28 cellular contexts compared by ENCODE assay signal in genomic region chr16:72568502-72568901, GRCh38.
"Had no signal": no experiment of that assay in that cellular context is flagged by ENCODE, and none has a peak within 500 bp of the region (broad histone marks: within the 10 kb centered on the region; RNA-seq: fewer than 3 reads in every experiment).

No MANE protein-coding gene starts in this region.

- H3K4me3 ChIP-seq: pancreas, psoas muscle, right atrium auricular region, tibial nerve had no signal

- H3K4me3 Mint-ChIP-seq: activated CD4-positive, alpha-beta memory T cell treated with anti-CD3 and anti-CD28 coated beads, Interleukin-2, amount 10 ng/mL, durations not matched to agents 7 days and 5 days; activated CD4-positive, alpha-beta T cell treated with anti-CD3 and anti-CD28 coated beads, Interleukin-2, amount 10 ng/mL, durations not matched to agents 7 days and 5 days; activated T-cell treated with anti-CD3 and anti-CD28 coated beads, Interleukin-2, amount 50 U/mL, for 4 hours; activated T-helper 17 cell treated with anti-CD3 and anti-CD28 coated beads, Interleukin-2, amount 50 U/mL, for 72 hours; effector memory CD8-positive, alpha-beta T cell; immature natural killer cell; naive thymus-derived CD4-positive, alpha-beta T cell; T-helper 17 cell; WTC11 had no signal

- H3K27me3 ChIP-seq: pancreas, right atrium auricular region, tibial nerve had no signal

- H3K4me1 Mint-ChIP-seq: activated CD4-positive, alpha-beta memory T cell treated with anti-CD3 and anti-CD28 coated beads, Interleukin-2, amount 10 ng/mL, durations not matched to agents 7 days and 5 days; activated CD4-positive, alpha-beta T cell treated with anti-CD3 and anti-CD28 coated beads, Interleukin-2, amount 10 ng/mL, durations not matched to agents 7 days and 5 days; activated T-helper 17 cell treated with anti-CD3 and anti-CD28 coated beads, Interleukin-2, amount 50 U/mL, for 72 hours; immature natural killer cell had no signal

- H3K36me3 Mint-ChIP-seq: naive thymus-derived CD4-positive, alpha-beta T cell had no signal

- H3K4me1 ChIP-seq: pancreas, psoas muscle, right atrium auricular region, tibial nerve had no signal

- FAIRE-seq: pancreas had no signal

- H3K9me3 ChIP-seq: pancreas, psoas muscle, right atrium auricular region, tibial nerve had no signal

- H3K27ac ChIP-seq: pancreas, psoas muscle, right atrium auricular region, tibial nerve had no signal

- DNase-seq: activated CD4-positive, alpha-beta memory T cell treated with anti-CD3 and anti-CD28 coated beads, Interleukin-2, amount 10 ng/mL, durations not matched to agents 7 days and 5 days; activated CD4-positive, alpha-beta T cell treated with anti-CD3 and anti-CD28 coated beads for 1 hour; activated CD4-positive, alpha-beta T cell treated with anti-CD3 and anti-CD28 coated beads, Interleukin-2, amount 10 ng/mL, durations not matched to agents 7 days and 5 days; activated gamma-delta T cell treated with Interleukin-2 at 50 U/mL for 16 hours; activated naive CD4-positive, alpha-beta T cell treated with anti-CD3 and anti-CD28 coated beads, Interleukin-2, amount 50 U/mL, for 16 hours; activated T-cell treated with anti-CD3 and anti-CD28 coated beads, Interleukin-2, amount 50 U/mL, for 4 hours; amniotic stem cell; caudate nucleus; cortex of kidney; effector memory CD8-positive, alpha-beta T cell; foreskin fibroblast; head of caudate nucleus; hippocampal formation; immature natural killer cell; kidney; left colon; midbrain; naive thymus-derived CD4-positive, alpha-beta T cell; nucleus accumbens; pancreas; psoas muscle; stimulated activated naive CD4-positive, alpha-beta T cell treated with Interleukin-2 at 50 U/mL for 16 hours; T-helper 17 cell; T1000 had no signal

- H3K9me3 Mint-ChIP-seq: activated CD4-positive, alpha-beta memory T cell treated with anti-CD3 and anti-CD28 coated beads, Interleukin-2, amount 10 ng/mL, durations not matched to agents 7 days and 5 days; activated CD4-positive, alpha-beta T cell treated with anti-CD3 and anti-CD28 coated beads, Interleukin-2, amount 10 ng/mL, durations not matched to agents 7 days and 5 days; activated T-cell treated with anti-CD3 and anti-CD28 coated beads, Interleukin-2, amount 50 U/mL, for 4 hours; activated T-helper 17 cell treated with anti-CD3 and anti-CD28 coated beads, Interleukin-2, amount 50 U/mL, for 72 hours; effector memory CD8-positive, alpha-beta T cell; immature natural killer cell; WTC11 had no signal

- H3K27ac Mint-ChIP-seq: activated CD4-positive, alpha-beta memory T cell treated with anti-CD3 and anti-CD28 coated beads, Interleukin-2, amount 10 ng/mL, durations not matched to agents 7 days and 5 days; activated CD4-positive, alpha-beta T cell treated with anti-CD3 and anti-CD28 coated beads, Interleukin-2, amount 10 ng/mL, durations not matched to agents 7 days and 5 days; activated T-helper 17 cell treated with anti-CD3 and anti-CD28 coated beads, Interleukin-2, amount 50 U/mL, for 72 hours; effector memory CD8-positive, alpha-beta T cell; immature natural killer cell; naive thymus-derived CD4-positive, alpha-beta T cell; T-helper 17 cell; WTC11 had no signal

- H3K27me3 Mint-ChIP-seq: activated CD4-positive, alpha-beta memory T cell treated with anti-CD3 and anti-CD28 coated beads, Interleukin-2, amount 10 ng/mL, durations not matched to agents 7 days and 5 days; activated CD4-positive, alpha-beta T cell treated with anti-CD3 and anti-CD28 coated beads, Interleukin-2, amount 10 ng/mL, durations not matched to agents 7 days and 5 days; activated T-helper 17 cell treated with anti-CD3 and anti-CD28 coated beads, Interleukin-2, amount 50 U/mL, for 72 hours; effector memory CD8-positive, alpha-beta T cell; naive thymus-derived CD4-positive, alpha-beta T cell; T-helper 17 cell had no signal

- H3K36me3 ChIP-seq: pancreas, right atrium auricular region, tibial nerve had no signal
